ENCODE assay signal across 15 cellular contexts in the genomic region with DNA sequence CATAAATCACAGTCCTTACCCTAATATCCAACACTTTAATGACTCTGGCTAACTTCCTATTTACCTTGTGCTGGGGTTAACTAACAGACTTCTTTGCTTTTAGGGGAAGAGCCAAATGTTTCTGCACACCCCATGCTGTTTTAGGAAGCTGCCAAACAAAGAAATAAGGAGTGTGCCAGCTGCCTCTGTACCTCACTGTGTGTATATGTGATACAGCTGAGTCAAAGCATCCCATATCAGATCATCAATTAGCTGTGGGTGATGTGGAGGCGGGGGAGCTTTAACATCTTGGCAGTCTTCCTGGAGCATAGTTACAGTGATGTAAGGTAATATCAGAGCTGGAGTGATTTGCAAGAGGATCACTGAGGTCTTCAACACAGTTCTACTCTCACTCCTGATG.
DNase-seq lines count a peak whose midpoint lies in the region; ATAC-seq, FAIRE-seq and TF ChIP-seq lines count a peak whose summit lies in the region.
"Had no signal": no experiment of that assay in that cellular context is flagged by ENCODE, and none has a peak within 500 bp of the region (broad histone marks: within the 10 kb centered on the region; RNA-seq: fewer than 3 reads in every experiment).

No MANE protein-coding gene starts in this region.

- no peaks in the 10 kb centered on the region for H3K79me2 ChIP-seq in MM.1S (ENCODE audit: low read length)

- H3K9me3 ChIP-seq in breast epithelium, result no peaks in the 10 kb centered on the region
- no peaks in the 10 kb centered on the region for H3K9me3 ChIP-seq in SJCRH30 (replicated peaks)
- no peaks in the 10 kb centered on the region for H3K9me3 ChIP-seq in MM.1S (replicated peaks; ENCODE audit: insufficient read depth, low read length)
- H3K9me3 ChIP-seq: body of pancreas, lower lobe of right lung, prostate gland, transverse colon had no signal

- ATAC-seq in GM21717 (IDR thresholded peaks at IDR 0.05; ENCODE audit: unreplicated experiment), result no peak
- ATAC-seq: body of pancreas, lower lobe of right lung had no signal

- H3K27me3 ChIP-seq in breast epithelium, result no peaks in the 10 kb centered on the region
- no peaks in the 10 kb centered on the region for H3K27me3 ChIP-seq in SJCRH30
- no peaks in the 10 kb centered on the region for H3K27me3 ChIP-seq in MM.1S (replicated peaks; ENCODE audit: insufficient read depth, low read length)
- H3K27me3 ChIP-seq: body of pancreas, transverse colon had no signal

- CTCF ChIA-PET in MCF 10A (lab: Yijun Ruan, JAX), result no interaction called here

- TF ChIP-seq CTCF in MCF 10A (IDR thresholded peaks at IDR 0.05; ENCODE audit: unreplicated experiment), result no peak
- TF ChIP-seq CTCF in breast epithelium (IDR thresholded peaks at IDR 0.05), result no peak
- no peak for TF ChIP-seq CTCF in fibroblast of mammary gland (conservative IDR thresholded peaks at IDR 0.05; ENCODE audit: control insufficient read depth, insufficient read depth, low read depth, low read length)
- no peak for TF ChIP-seq CTCF in MM.1S (IDR thresholded peaks at IDR 0.05; ENCODE audit: low read length)

- H3K36me3 ChIP-seq in breast epithelium (no peaks in the 10 kb centered on the region), SJCRH30 (no peaks in the 10 kb centered on the region), MM.1S (replicated peaks; ENCODE audit: insufficient read depth, low read length) (no peaks in the 10 kb centered on the region)
- H3K36me3 ChIP-seq: lower lobe of right lung, prostate gland, transverse colon had no signal

- H3K27ac ChIP-seq in breast epithelium (no peak overlapping the region), SJCRH30 (peak overlapping the region; percentile 91), MM.1S (ENCODE audit: low read length) (no peak overlapping the region)
- H3K27ac ChIP-seq: body of pancreas, lower lobe of right lung, prostate gland, transverse colon had no signal

- BruUV-seq in MCF 10A (replicated peaks; lab: Mats Ljungman, UMichigan), result no TSS peak

- no peaks in the 10 kb centered on the region for H3K36me3 Mint-ChIP-seq in MCF 10A (ENCODE audit: insufficient read depth, unreplicated experiment)

- H3K27me3 Mint-ChIP-seq in MCF 10A (ENCODE audit: insufficient read depth, unreplicated experiment), result no peaks in the 10 kb centered on the region

- POLR2A ChIA-PET in MCF 10A (lab: Yijun Ruan, JAX), result no interaction called here

- intact Hi-C loops in MCF 10A (cut with micrococcal nuclease) (no loop called here), breast epithelium (cut with DNase I; ENCODE audit: low total_unique reads) (no loop called here)

- H3F3A ChIP-seq in MM.1S (ENCODE audit: insufficient read depth, low read length), result no peaks in the 10 kb centered on the region

- H3K9me2 ChIP-seq in MM.1S (replicated peaks; ENCODE audit: insufficient read depth, low read length), result no peaks in the 10 kb centered on the region

- TF ChIP-seq POLR2A in breast epithelium (IDR thresholded peaks at IDR 0.05) (no peak), GM12892 (IDR thresholded peaks at IDR 0.05; ENCODE audit: low read depth, low read length) (no peak)

- no peak overlapping the region for H3K4me3 ChIP-seq in breast epithelium
- H3K4me3 ChIP-seq in SJCRH30, result peak overlapping the region; percentile 31
- no peak overlapping the region for H3K4me3 ChIP-seq in fibroblast of mammary gland (ENCODE audit: control insufficient read depth, low read depth, low read length)
- H3K4me3 ChIP-seq in MM.1S (ENCODE audit: low read length), result no peak overlapping the region
- H3K4me3 ChIP-seq: body of pancreas, lower lobe of right lung, prostate gland, transverse colon had no signal

- H3K9me3 Mint-ChIP-seq in MCF 10A (ENCODE audit: unreplicated experiment), result no peaks in the 10 kb centered on the region

- H2AFZ ChIP-seq in MM.1S (ENCODE audit: low read length), result no peak overlapping the region

- no peaks in the 10 kb centered on the region for H4K20me1 ChIP-seq in MM.1S (ENCODE audit: insufficient read depth, low read length)

- no peak overlapping the region for H3K9ac ChIP-seq in MM.1S (ENCODE audit: low read length)

- H3K4me2 ChIP-seq in MM.1S (ENCODE audit: low read depth, low read length), result no peak overlapping the region

- DNase-seq in MCF 10A (ENCODE audit: unreplicated experiment), result peak; percentile 66
- no peak for DNase-seq in breast epithelium (ENCODE audit: low spot score in 2 of 2)
- DNase-seq in SJCRH30, result peak; percentile 91 to 97
- DNase-seq in fibroblast of mammary gland (ENCODE audit: low read depth), result peak; percentile 75
- DNase-seq in urothelium cell line (ENCODE audit: low spot score), result peak; percentile 33
- DNase-seq in MM.1S, result no peak
- no peak for DNase-seq in GM12892 (ENCODE audit: insufficient read length)
- DNase-seq: body of pancreas, foreskin melanocyte, lower lobe of right lung, NCI-H510A, transverse colon had no signal

- no peak overlapping the region for H3K27ac Mint-ChIP-seq in MCF 10A (ENCODE audit: low read depth, unreplicated experiment)
- H3K27ac Mint-ChIP-seq: B cell had no signal

- H3K4me1 ChIP-seq in breast epithelium, result no peaks in the 10 kb centered on the region
- peaks cover 38% of the 10 kb centered on the region for H3K4me1 ChIP-seq in SJCRH30
- no peaks in the 10 kb centered on the region for H3K4me1 ChIP-seq in MM.1S (ENCODE audit: low read length)
- H3K4me1 ChIP-seq: body of pancreas, lower lobe of right lung, prostate gland, transverse colon had no signal

- H3K4me3 Mint-ChIP-seq in MCF 10A (ENCODE audit: unreplicated experiment), result no peak overlapping the region
- H3K4me3 Mint-ChIP-seq: B cell had no signal

- FAIRE-seq in urothelium cell line (lab: Jason Lieb, UNC), result no peak
- FAIRE-seq in GM12892 (lab: Jason Lieb, UNC), result no peak

- peaks cover 14% of the 10 kb centered on the region for H3K4me1 Mint-ChIP-seq in MCF 10A (ENCODE audit: insufficient read depth, unreplicated experiment)
- H3K4me1 Mint-ChIP-seq: B cell had no signal

Comparison
In these comparisons a context has a peak if more than half of its experiments do, and no peak if none do; other contexts are left out.
1. DNase-seq: peak in MCF 10A (single experiment), SJCRH30 (2 of 2), fibroblast of mammary gland (single experiment) and urothelium cell line (single experiment); none in breast epithelium (0 of 2), MM.1S (single experiment) and GM12892 (single experiment).